19 cellular contexts compared by ENCODE assay signal in the genomic region with DNA sequence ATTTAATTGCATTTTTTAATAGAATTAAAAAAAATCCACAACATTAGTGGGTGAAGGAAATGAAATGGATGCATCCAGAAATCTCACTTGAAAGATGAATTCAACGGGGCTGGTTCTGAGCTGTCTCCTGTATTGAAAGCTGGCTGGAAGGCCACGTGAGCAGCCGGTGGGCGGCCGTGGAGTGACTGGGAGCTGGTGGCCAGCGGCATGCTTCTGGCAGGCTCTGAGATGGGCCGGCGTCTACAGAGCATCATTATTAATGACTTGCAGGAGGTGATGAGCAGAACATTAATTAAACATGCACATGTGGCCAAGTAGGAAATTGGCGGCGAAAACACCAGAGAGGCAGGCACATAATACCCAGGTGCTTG.
"Had no signal": no experiment of that assay in that cellular context is flagged by ENCODE, and none has a peak within 500 bp of the region (broad histone marks: within the 10 kb centered on the region; RNA-seq: fewer than 3 reads in every experiment).

No MANE protein-coding gene starts in this region.

- H3K4me3 ChIP-seq: colonic mucosa, gastroesophageal sphincter, left ventricle myocardium inferior, lower lobe of right lung, stomach, thyroid gland had no signal

- ATAC-seq: esophagus mucosa, gastroesophageal sphincter, lower lobe of right lung, sciatic nerve had no signal

- DNase-seq: colonic mucosa; dermis blood vessel endothelial cell; effector CD8-positive, alpha-beta T cell; glutamatergic neuron; immature natural killer cell; left ventricle myocardium inferior; lower lobe of right lung; stimulated activated CD4-positive, alpha-beta T cell treated with anti-CD3 and anti-CD28 coated beads, Interleukin-2, amount 100 ng/mL, for 24 hours; stimulated activated CD4-positive, alpha-beta T cell treated with anti-CD3 and anti-CD28 coated beads, Interleukin-4, amount 100 ng/mL, for 4 hours; stimulated activated naive CD4-positive, alpha-beta T cell; stomach; thyroid gland had no signal

- H3K27me3 ChIP-seq: colonic mucosa, gastroesophageal sphincter, stomach, thyroid gland had no signal

- H3K4me3 Mint-ChIP-seq: immature natural killer cell, memory B cell, mesothelial cell of epicardium, nephron, type B pancreatic cell had no signal

- H3K4me1 Mint-ChIP-seq: memory B cell, mesothelial cell of epicardium had no signal

- H3K36me3 ChIP-seq: colonic mucosa, gastroesophageal sphincter, left ventricle myocardium inferior, lower lobe of right lung, stomach, thyroid gland had no signal

- H3K27me3 Mint-ChIP-seq: type B pancreatic cell had no signal

- H3K4me1 ChIP-seq: colonic mucosa, gastroesophageal sphincter, left ventricle myocardium inferior, lower lobe of right lung, stomach, thyroid gland had no signal

- H3K27ac Mint-ChIP-seq: immature natural killer cell, memory B cell, mesothelial cell of epicardium, nephron, type B pancreatic cell had no signal

- H3K36me3 Mint-ChIP-seq: immature natural killer cell, memory B cell, mesothelial cell of epicardium, type B pancreatic cell had no signal

- H3K27ac ChIP-seq: colonic mucosa, gastroesophageal sphincter, left ventricle myocardium inferior, lower lobe of right lung, stomach, thyroid gland had no signal

- H3K9me3 ChIP-seq: colonic mucosa, lower lobe of right lung, thyroid gland had no signal

- H3K9me3 Mint-ChIP-seq: memory B cell, nephron had no signal
